ENCODE assay signal across 21 cellular contexts in genomic region chr13:73684750-73685149, GRCh38.
"Had no signal": no experiment of that assay in that cellular context is flagged by ENCODE, and none has a peak within 500 bp of the region (broad histone marks: within the 10 kb centered on the region; RNA-seq: fewer than 3 reads in every experiment).

No MANE protein-coding gene starts in this region.

- H3K4me3 ChIP-seq: coronary artery, esophagus squamous epithelium, hepatocyte, lung, ovary, right atrium auricular region, sigmoid colon, skin epidermis, stomach, upper lobe of left lung, vagina had no signal

- H3K27me3 ChIP-seq: esophagus squamous epithelium, hepatocyte, ovary, right atrium auricular region, sigmoid colon, stomach, upper lobe of left lung, vagina had no signal

- H3K27ac ChIP-seq: coronary artery, hepatocyte, ovary, right atrium auricular region, sigmoid colon, stomach, upper lobe of left lung, vagina had no signal

- DNase-seq: effector CD4-positive, alpha-beta T cell; esophagus squamous epithelium; foreskin fibroblast; left colon; left ventricle myocardium superior; mesenchymal stem cell; naive thymus-derived CD4-positive, alpha-beta T cell; ovary; sigmoid colon; stimulated activated CD4-positive, alpha-beta T cell treated with anti-CD3 and anti-CD28 coated beads, Interleukin-2, amount 100 ng/mL, for 24 hours; stimulated activated naive CD4-positive, alpha-beta T cell; stomach; substantia nigra; upper lobe of left lung had no signal

- H3K9me3 ChIP-seq: esophagus squamous epithelium, ovary, right atrium auricular region, sigmoid colon, stomach, upper lobe of left lung, vagina had no signal

- H3K79me2 ChIP-seq: hepatocyte had no signal

- H2AFZ ChIP-seq: hepatocyte had no signal

- H3K4me1 ChIP-seq: right atrium auricular region, sigmoid colon, stomach, upper lobe of left lung, vagina had no signal

- H3K4me3 Mint-ChIP-seq: naive thymus-derived CD4-positive, alpha-beta T cell; neural crest cell had no signal

- H3K27me3 Mint-ChIP-seq: naive thymus-derived CD4-positive, alpha-beta T cell had no signal

- H3K4me2 ChIP-seq: hepatocyte had no signal

- H3K36me3 ChIP-seq: esophagus squamous epithelium, ovary, right atrium auricular region, sigmoid colon, stomach, upper lobe of left lung, vagina had no signal
